ENCODE assay signal across 24 cellular contexts in genomic region chrX:97416461-97416860, GRCh38.
DNase-seq lines count a peak whose midpoint lies in the region; ATAC-seq and TF ChIP-seq lines count a peak whose summit lies in the region.
"Had no signal": no experiment of that assay in that cellular context is flagged by ENCODE, and none has a peak within 500 bp of the region (broad histone marks: within the 10 kb centered on the region; RNA-seq: fewer than 3 reads in every experiment).

No MANE protein-coding gene starts in this region.

- DNase-seq in Daoy (ENCODE audit: low read depth) = peak; percentile 4
- DNase-seq in HT1080 (ENCODE audit: low read depth) = peak; percentile 21
- DNase-seq in RWPE1 (ENCODE audit: low spot score) = peak; percentile 1
- peak; percentile 18 to 56 for DNase-seq in foreskin keratinocyte
- no peak for DNase-seq in NCI-H2196 treated with DMSO at 0.1 percent for 48 hours (lab: John Stamatoyannopoulos, UW; ENCODE audit: unreplicated experiment)
- DNase-seq in HT-29 (ENCODE audit: low spot score) = no peak
- DNase-seq: 8988T; ACHN; BE2C; CD8-positive, alpha-beta memory T cell; DMS 273 treated with DMSO at 0.1 percent for 48 hours; DMS79 treated with DMSO at 0.1 percent for 48 hours; GM23248; H7; KBM-7; NCI-H1105; NCI-H1436 treated with DMSO at 0.1 percent for 48 hours; NCI-H187 treated with DMSO at 0.1 percent for 48 hours; NCI-H446; NCI-H526; T-cell had no signal

- TF ChIP-seq CTCF in RWPE1 (conservative IDR thresholded peaks at IDR 0.05; ENCODE audit: low read depth) (no peak), foreskin keratinocyte (conservative IDR thresholded peaks at IDR 0.05) (no peak)

- no peaks in the 10 kb centered on the region for H3K27me3 ChIP-seq in foreskin keratinocyte
- H3K27me3 ChIP-seq: BE2C, SJCRH30 had no signal

- CTCF ChIA-PET in RWPE1 (lab: Yijun Ruan, JAX) = interaction anchor here (0.6 kb wide), 1 partner anchor 404 kb away, joined by 5 read pairs; no protein-coding TSS in a partner anchor

- peak; percentile 65 for ATAC-seq in foreskin keratinocyte
- ATAC-seq in HG03520 (IDR thresholded peaks at IDR 0.05; ENCODE audit: unreplicated experiment) = no peak
- ATAC-seq: Panc1, T-cell had no signal

- H3K27ac ChIP-seq in RWPE1 (no peak overlapping the region), foreskin keratinocyte (no peak overlapping the region)
- H3K27ac ChIP-seq: GM23248, SJCRH30 had no signal

- H3K4me1 ChIP-seq in foreskin keratinocyte = no peaks in the 10 kb centered on the region
- H3K4me1 ChIP-seq: BE2C, SJCRH30 had no signal

- POLR2A ChIA-PET in RWPE1 (lab: Yijun Ruan, JAX; ENCODE audit: low non-redundant PET) = no interaction called here

Comparison
In these comparisons a context has a peak if more than half of its experiments do, and no peak if none do; other contexts are left out.
1. DNase-seq: peak in Daoy (single experiment), HT1080 (single experiment), RWPE1 (single experiment) and foreskin keratinocyte (2 of 2); none in NCI-H2196 treated with DMSO at 0.1 percent for 48 hours (single experiment) and HT-29 (single experiment).